In the genomic region with DNA sequence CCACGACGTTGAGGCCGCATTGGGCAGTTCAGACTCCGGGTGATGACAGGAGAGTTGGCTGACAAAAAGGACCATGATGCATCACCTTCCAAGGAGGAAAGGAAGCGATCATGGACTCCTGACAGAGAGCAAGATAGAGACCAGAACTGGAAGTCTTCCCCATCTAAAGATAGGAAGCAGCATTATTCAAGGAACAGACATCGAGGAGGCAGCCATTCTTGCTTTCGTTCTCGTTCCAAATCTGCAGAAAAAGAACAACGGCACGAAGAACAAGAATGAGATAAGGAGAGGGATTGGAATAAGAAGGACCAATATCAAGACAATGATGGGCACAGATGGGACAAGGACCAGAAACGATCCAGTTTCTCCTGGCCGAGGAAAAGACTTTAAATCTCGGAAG, we compare ENCODE assay signal across 11 cellular contexts. TPM values are rescaled to one million over a fixed set of nuclear protein-coding genes. Genes with fewer than 3 reads are reported as not detected.
"Had no signal": no experiment of that assay in that cellular context is flagged by ENCODE, and none has a peak within 500 bp of the region (broad histone marks: within the 10 kb centered on the region; RNA-seq: fewer than 3 reads in every experiment).

No MANE protein-coding gene starts in this region.

- H3K4me1 ChIP-seq: HAP-1 had no signal

- DNase-seq: GM23248, GOT3, H7, HFFc6 had no signal

- H3K4me1 Mint-ChIP-seq: IgD-negative memory B cell had no signal

- H3K9me3 Mint-ChIP-seq: HFFc6 had no signal

- H3K27ac Mint-ChIP-seq: HFFc6 had no signal

- H3K4me3 ChIP-seq: GM23248, HAP-1 had no signal

- ATAC-seq: HCT116, HepG2 had no signal

- H3K27ac ChIP-seq: GM23248, HL-60 had no signal

- H3K4me3 Mint-ChIP-seq: HFFc6, IgD-negative memory B cell had no signal

- H3K9me3 ChIP-seq: HAP-1 had no signal

- H3K36me3 ChIP-seq: HAP-1 had no signal

RNA-seq across cellular contexts. Expression of a gene that starts 27.1 kb away (rescaled TPM):
- total RNA-seq: GM23248, H4, H7, HepG2, HFFc6, HT1080 had no signal

RNA-seq across cellular contexts. Expression of a gene that starts 46.8 kb away (rescaled TPM):
- total RNA-seq: GM23248, H4, H7, HepG2, HFFc6, HT1080 had no signal

RNA-seq across cellular contexts. Expression of a gene that starts 50.2 kb away (rescaled TPM):
- total RNA-seq: GM23248, H4, H7, HepG2, HFFc6, HT1080 had no signal
